Comparison of ENCODE assay signal across 8 cellular contexts in genomic region chr1:144460686-144461085, GRCh38. TPM values are rescaled to one million over a fixed set of nuclear protein-coding genes. Genes with fewer than 3 reads are reported as not detected.
DNase-seq lines count a peak whose midpoint lies in the region; ATAC-seq and TF ChIP-seq lines count a peak whose summit lies in the region.
"Not testable (repeated sequence)": the region's sequence is repeated elsewhere in the genome, so short reads cannot be mapped to it uniquely, and the experiment has no call there.

No MANE protein-coding gene starts in this region.

- not testable (repeated sequence) for BruUV-seq in Caco-2 (replicated peaks; lab: Mats Ljungman, UMichigan); Panc1 (replicated peaks; lab: Mats Ljungman, UMichigan)

- H3K27ac ChIP-seq in Panc1 (ENCODE audit: low read length): peak overlapping the region; percentile 23; the same call in 1 of the 2 replicates
- H3K27ac ChIP-seq in dorsolateral prefrontal cortex: peak overlapping the region in 1 of 59 donors; percentile 66
- H3K27ac ChIP-seq in osteoblast (ENCODE audit: low read depth, low read length); suprapubic skin: not testable (repeated sequence)

- not testable (repeated sequence) for H3K27me3 Mint-ChIP-seq in Caco-2 (ENCODE audit: insufficient read depth, unreplicated experiment); activated T-cell treated with anti-CD3 and anti-CD28 coated beads, Interleukin-2, amount 50 U/mL, for 72 hours (ENCODE audit: low read depth)

- not testable (repeated sequence) for H3K36me3 ChIP-seq in Caco-2 (ENCODE audit: control insufficient read depth, insufficient read depth, low read length); Panc1 (ENCODE audit: control insufficient read depth, insufficient read depth, low read length); iPS-15b (ENCODE audit: control insufficient read depth, insufficient read depth, low read length); osteoblast (ENCODE audit: insufficient read depth, low read length); suprapubic skin

- H3K4me1 Mint-ChIP-seq in Caco-2 (ENCODE audit: low read depth, unreplicated experiment); activated T-cell treated with anti-CD3 and anti-CD28 coated beads, Interleukin-2, amount 50 U/mL, for 72 hours (ENCODE audit: low read depth): not testable (repeated sequence)

- H3K9me3 ChIP-seq in Caco-2; Panc1 (ENCODE audit: control insufficient read depth, insufficient read depth, low read depth, low read length); iPS-15b (ENCODE audit: control insufficient read depth, insufficient read depth, low read length); osteoblast (ENCODE audit: low read depth, low read length); suprapubic skin: not testable (repeated sequence)

- H3K4me3 Mint-ChIP-seq in Caco-2 (ENCODE audit: unreplicated experiment): peak overlapping the region; percentile 87
- peak overlapping the region; percentile 64 to 93 for H3K4me3 Mint-ChIP-seq in activated T-cell treated with anti-CD3 and anti-CD28 coated beads, Interleukin-2, amount 50 U/mL, for 72 hours

- H3K79me2 ChIP-seq in osteoblast (ENCODE audit: insufficient read depth, low read length): not testable (repeated sequence)

- peak overlapping the region; percentile 28 for H3K4me2 ChIP-seq in osteoblast (ENCODE audit: insufficient read depth, low read length)

- H2AFZ ChIP-seq in osteoblast (ENCODE audit: low read length): not testable (repeated sequence)

- H3K4me3 ChIP-seq in Caco-2 (ENCODE audit: low read depth, low read length) (peak overlapping the region; percentile 63), HFF-Myc (replicated peaks; ENCODE audit: low read depth, low read length) (peak overlapping the region; percentile 51), Panc1 (ENCODE audit: low read depth in 2 of 2, low read length in 2 of 2) (peak overlapping the region; percentile 50 to 56), dorsolateral prefrontal cortex (peak overlapping the region in 58 of 59 donors; percentile 24 to 83 (median 68)), iPS-15b (ENCODE audit: low read depth, low read length) (peak overlapping the region; percentile 41), osteoblast (ENCODE audit: insufficient read depth, low read length) (peak overlapping the region; percentile 73), suprapubic skin (peak overlapping the region; percentile 64)

- peak; percentile 73 for ATAC-seq in Panc1
- ATAC-seq in activated T-cell treated with anti-CD3 and anti-CD28 coated beads, Interleukin-2, amount 50 U/mL, for 72 hours (replicated peaks in 1 of 2): peak; percentile 41 to 62

- not testable (repeated sequence) for H3K9ac ChIP-seq in iPS-15b (ENCODE audit: low read depth, low read length)

- POLR2A ChIA-PET in Caco-2 (lab: Charles Lee); Panc1 (lab: Charles Lee): not testable (repeated sequence)

- H3K9me3 Mint-ChIP-seq in Caco-2 (ENCODE audit: unreplicated experiment); activated T-cell treated with anti-CD3 and anti-CD28 coated beads, Interleukin-2, amount 50 U/mL, for 72 hours: not testable (repeated sequence)

- not testable (repeated sequence) for TF ChIP-seq CTCF in Caco-2 (IDR thresholded peaks at IDR 0.05; ENCODE audit: insufficient read depth in 1 of 2, low read depth in 1 of 2, low read length in 1 of 2, severe bottlenecking in 1 of 2, unreplicated experiment in 1 of 2); HFF-Myc (IDR thresholded peaks at IDR 0.05; ENCODE audit: low read depth, low read length, missing control alignments); Panc1 (IDR thresholded peaks at IDR 0.05); dorsolateral prefrontal cortex (IDR thresholded peaks at IDR 0.05 in 54 of 56, conservative IDR thresholded peaks at IDR 0.05 in 2 of 56; ENCODE audit: low read depth in 1 of 56, partially characterized antibody in 56 of 56); osteoblast (IDR thresholded peaks at IDR 0.05; ENCODE audit: extremely low read depth, low read depth, low read length); suprapubic skin (IDR thresholded peaks at IDR 0.05)

- in situ Hi-C loops in Panc1 (cut with HindIII; ENCODE audit: low pct_unique_long_range_greater_than_20kb, low sequenced_read_pairs): not testable (repeated sequence)

- intact Hi-C loops in Caco-2 (cut with micrococcal nuclease; ENCODE audit: unreplicated experiment); Panc1 (cut with micrococcal nuclease; ENCODE audit: unreplicated experiment); dorsolateral prefrontal cortex (cut with DNase I): not testable (repeated sequence)

- H3K27me3 ChIP-seq in Caco-2 (replicated peaks; ENCODE audit: control insufficient read depth, insufficient read depth, low read length); Panc1 (ENCODE audit: control insufficient read depth, insufficient read depth, low read length); dorsolateral prefrontal cortex; iPS-15b (ENCODE audit: control insufficient read depth, insufficient read depth, low read length); osteoblast (ENCODE audit: insufficient read depth, low read length); suprapubic skin: not testable (repeated sequence)

- not testable (repeated sequence) for DNase-seq in Caco-2; HFF-Myc (ENCODE audit: extremely low read depth, low read depth); Panc1 (ENCODE audit: low read depth, low spot score); osteoblast (ENCODE audit: insufficient read length, low spot score, missing footprints); suprapubic skin (ENCODE audit: low spot score in 2 of 2)
- DNase-seq in activated T-cell treated with anti-CD3 and anti-CD28 coated beads, Interleukin-2, amount 50 U/mL, for 72 hours: peak; percentile 2 to 23
- DNase-seq in dorsolateral prefrontal cortex: peak in 1 of 10 donors; percentile 3

- not testable (repeated sequence) for H4K20me1 ChIP-seq in osteoblast (ENCODE audit: insufficient read depth, low read length)

- not testable (repeated sequence) for TF ChIP-seq EP300 in suprapubic skin (IDR thresholded peaks at IDR 0.05)

- CTCF ChIA-PET in Caco-2 (lab: Charles Lee); Panc1 (lab: Charles Lee): not testable (repeated sequence)

- not testable (repeated sequence) for H3K36me3 Mint-ChIP-seq in Caco-2 (ENCODE audit: insufficient read depth, unreplicated experiment); activated T-cell treated with anti-CD3 and anti-CD28 coated beads, Interleukin-2, amount 50 U/mL, for 72 hours (ENCODE audit: insufficient read depth in 2 of 2)

- not testable (repeated sequence) for TF ChIP-seq POLR2A in suprapubic skin (IDR thresholded peaks at IDR 0.05)

- not testable (repeated sequence) for H3K27ac Mint-ChIP-seq in Caco-2 (ENCODE audit: unreplicated experiment); activated T-cell treated with anti-CD3 and anti-CD28 coated beads, Interleukin-2, amount 50 U/mL, for 72 hours

- H3K4me1 ChIP-seq in Caco-2; Panc1 (ENCODE audit: control insufficient read depth, insufficient read depth, low read length); iPS-15b (ENCODE audit: control insufficient read depth, insufficient read depth, low read length); osteoblast (ENCODE audit: insufficient read depth, low read length); suprapubic skin: not testable (repeated sequence)

- no CpG with 5 or more reads among the region's 15 CpGs for WGBS in suprapubic skin

RNA-seq across cellular contexts. Expression of gene NBPF15, which starts 0.8 kb away (rescaled TPM):
- total RNA-seq in Caco-2 (2022): 34.7 and 35.0 TPM in 2 replicates
- total RNA-seq in Panc1 (2021; ENCODE audit: unreplicated experiment): 68.3 TPM
- 55.2 TPM for polyA plus RNA-seq in Panc1 (2012; ENCODE audit: insufficient read length)
- total RNA-seq in activated T-cell treated with anti-CD3 and anti-CD28 coated beads, Interleukin-2, amount 50 U/mL, for 72 hours: 10 to 100 TPM; 23.4 to 45.1 TPM
- 10 to 100 TPM in 119 of 120 experiments, 1 to 10 TPM in 1; 3.7 to 39.1 (median 25.3) TPM for total RNA-seq in dorsolateral prefrontal cortex
- total RNA-seq in osteoblast: 36.2 and 79.0 TPM in 2 replicates
- 10 to 100 TPM; 10.2 to 40.3 (median 16.4) TPM for total RNA-seq in suprapubic skin
